In genomic region chr5:98349251-98349989, GRCh38 we compare ENCODE assay signal across 1 cellular context.
TF ChIP-seq lines count a peak whose summit lies in the region.

No MANE protein-coding gene starts in this region.

TF ChIP-seq in GM12878, 131 proteins besides CTCF, POLR2A, EP300 and RAD21 (continued from another document):
- TF ChIP-seq ZBTB11 (CRISPR knock-in tag; IDR thresholded peaks at IDR 0.05), result no peak
- TF ChIP-seq CBX5 (IDR thresholded peaks at IDR 0.05; ENCODE audit: low read depth), result peak; percentile 72; the same call in 1 of the 2 replicates
- TF ChIP-seq SMC3 (IDR thresholded peaks at IDR 0.05; ENCODE audit: borderline replicate concordance, low read length), result peak; percentile 50; the same call in 1 of the 2 replicates
TF ChIP-seq in GM12878: peak in this region for 3.
